In genomic region chr7:47627580-47628283, GRCh38 we compare ENCODE assay signal across 15 cellular contexts. TPM values are rescaled to one million over a fixed set of nuclear protein-coding genes. Genes with fewer than 3 reads are reported as not detected.
A peak's percentile ranks its signal among the peaks of the same experiment; 100 is the strongest.
DNase-seq lines count a peak whose midpoint lies in the region; ATAC-seq lines count a peak whose summit lies in the region.
"Had no signal": no experiment of that assay in that cellular context is flagged by ENCODE, and none has a peak within 500 bp of the region (broad histone marks: within the 10 kb centered on the region; RNA-seq: fewer than 3 reads in every experiment).

No MANE protein-coding gene starts in this region.

- peak; percentile 14 for DNase-seq in dermis blood vessel endothelial cell
- DNase-seq in middle frontal gyrus (ENCODE audit: extremely low spot score, low spot score), result no peak
- no peak for DNase-seq in activated CD4-positive, alpha-beta T cell treated with anti-CD3 and anti-CD28 coated beads, Interleukin-2, amount 50 U/mL, for 1 hour
- DNase-seq in activated naive CD8-positive, alpha-beta T cell treated with anti-CD3 and anti-CD28 coated beads, Interleukin-2, amount 50 U/mL, for 24 hours, result no peak
- no peak for DNase-seq in HuH-7.5 (ENCODE audit: low spot score)
- DNase-seq: activated CD4-positive, CD25-positive, alpha-beta regulatory T cell treated with anti-CD3 and anti-CD28 coated beads, Interleukin-2, amount 50 U/mL, for 72 hours; CD8-positive, alpha-beta T cell; NCI-H2171 treated with DMSO at 0.1 percent for 48 hours; right lobe of liver; upper lobe of right lung had no signal

- no peaks in the 10 kb centered on the region for H3K9me3 Mint-ChIP-seq in activated naive CD8-positive, alpha-beta T cell treated with anti-CD3 and anti-CD28 coated beads, Interleukin-2, amount 50 U/mL, for 24 hours
- H3K9me3 Mint-ChIP-seq: CD8-positive, alpha-beta T cell had no signal

- no peak overlapping the region for H3K4me3 Mint-ChIP-seq in activated naive CD8-positive, alpha-beta T cell treated with anti-CD3 and anti-CD28 coated beads, Interleukin-2, amount 50 U/mL, for 24 hours
- H3K4me3 Mint-ChIP-seq: CD8-positive, alpha-beta T cell had no signal

- ATAC-seq in GM18519 (IDR thresholded peaks at IDR 0.05; ENCODE audit: low FRiP score, unreplicated experiment) (peak; percentile 50), GM21526 (IDR thresholded peaks at IDR 0.05; ENCODE audit: low FRiP score, unreplicated experiment) (peak; percentile 60), HG03108 (IDR thresholded peaks at IDR 0.05; ENCODE audit: unreplicated experiment) (peak; percentile 52)
- ATAC-seq in activated naive CD8-positive, alpha-beta T cell treated with anti-CD3 and anti-CD28 coated beads, Interleukin-2, amount 50 U/mL, for 24 hours, result no peak
- ATAC-seq: CD8-positive, alpha-beta T cell; esophagus mucosa; right lobe of liver; Right ventricle myocardium inferior; upper lobe of right lung had no signal

- H3K36me3 Mint-ChIP-seq in activated naive CD8-positive, alpha-beta T cell treated with anti-CD3 and anti-CD28 coated beads, Interleukin-2, amount 50 U/mL, for 24 hours (ENCODE audit: low read depth), result no peaks in the 10 kb centered on the region
- H3K36me3 Mint-ChIP-seq: CD8-positive, alpha-beta T cell had no signal

- H3K27me3 Mint-ChIP-seq in activated naive CD8-positive, alpha-beta T cell treated with anti-CD3 and anti-CD28 coated beads, Interleukin-2, amount 50 U/mL, for 24 hours, result no peaks in the 10 kb centered on the region

- H3K4me1 Mint-ChIP-seq in activated naive CD8-positive, alpha-beta T cell treated with anti-CD3 and anti-CD28 coated beads, Interleukin-2, amount 50 U/mL, for 24 hours, result peaks cover 6% of the 10 kb centered on the region

- H3K27ac Mint-ChIP-seq in activated naive CD8-positive, alpha-beta T cell treated with anti-CD3 and anti-CD28 coated beads, Interleukin-2, amount 50 U/mL, for 24 hours, result no peak overlapping the region
- H3K27ac Mint-ChIP-seq: CD8-positive, alpha-beta T cell had no signal

RNA-seq across cellular contexts. Expression of gene TNS3, which starts 45.8 kb away (rescaled TPM):
- 11.7 and 13.6 TPM in 2 replicates for total RNA-seq in dermis blood vessel endothelial cell
